ENCODE assay signal across 8 cellular contexts in genomic region chr3:10992017-10992945, GRCh38. TPM values are rescaled to one million over a fixed set of nuclear protein-coding genes. Genes with fewer than 3 reads are reported as not detected.
A peak's percentile ranks its signal among the peaks of the same experiment; 100 is the strongest.
DNase-seq lines count a peak whose midpoint lies in the region; ATAC-seq and TF ChIP-seq lines count a peak whose summit lies in the region.

Gene SLC6A1, plus strand, starts transcription at chr3:10992748. Its CDS starts 24,464 bp downstream, at chr3:11017212.

- intact Hi-C loops in CD8-positive, alpha-beta T cell (cut with DNase I, micrococcal nuclease): no loop called here
- intact Hi-C loops in heart right ventricle (cut with DNase I): no loop called here

- H3K27me3 ChIP-seq in CD8-positive, alpha-beta T cell (ENCODE audit: insufficient read depth, low read length): peaks cover 7% of the 10 kb centered on the region
- H3K27me3 ChIP-seq in heart right ventricle (peaks cover 0 to 68% (median 52%) of the 10 kb centered on the region in 7 donors), trophoblast cell (ENCODE audit: insufficient read depth, low read length) (peaks cover 39% of the 10 kb centered on the region)

- H3K4me2 ChIP-seq in trophoblast cell (ENCODE audit: low read length): peak within 1 kb of the TSS; percentile 56

- peak within 1 kb of the TSS; percentile 54 for H3K4me3 Mint-ChIP-seq in CD8-positive, alpha-beta T cell

- POLR2A ChIA-PET in CD8-positive, alpha-beta T cell (lab: Charles Lee): no interaction called here

- no peak within 1 kb of the TSS for H4K12ac ChIP-seq in trophoblast cell (ENCODE audit: low read depth, low read length)

- no peak within 1 kb of the TSS for H3K4ac ChIP-seq in trophoblast cell (ENCODE audit: low read depth, low read length)

- H3K79me1 ChIP-seq in trophoblast cell (ENCODE audit: low read length): no peaks in the 10 kb centered on the region

- no peaks in the 10 kb centered on the region for H3K4me1 ChIP-seq in CD8-positive, alpha-beta T cell (ENCODE audit: insufficient read depth, low read length)
- H3K4me1 ChIP-seq in heart right ventricle (peaks cover 0 to 20% (median 3%) of the 10 kb centered on the region in 9 donors), trophoblast cell (ENCODE audit: control insufficient read depth in 1 of 2, insufficient read depth in 2 of 2, low read length in 2 of 2) (no peaks in the 10 kb centered on the region)

- H3K36me3 Mint-ChIP-seq in CD8-positive, alpha-beta T cell: no peaks in the 10 kb centered on the region

- no peak for DNase-seq in CD8-positive, alpha-beta T cell
- peak; percentile 26 to 39 for DNase-seq in heart right ventricle
- peak in 1 of 2 donors; percentile 3 for DNase-seq in trophoblast cell
- no peak for DNase-seq in NCI-H1417 treated with DMSO at 0.1 percent for 48 hours (lab: John Stamatoyannopoulos, UW)
- no peak for DNase-seq in OCI-M1 (lab: John Stamatoyannopoulos, UW)

- no peak within 1 kb of the TSS for H3K14ac ChIP-seq in trophoblast cell (ENCODE audit: low read length)

- H4K8ac ChIP-seq in trophoblast cell (ENCODE audit: low read depth, low read length): no peak within 1 kb of the TSS

- peaks cover 55% of the 10 kb centered on the region for H3K27me3 Mint-ChIP-seq in CD8-positive, alpha-beta T cell (ENCODE audit: low read depth)

- H2BK120ac ChIP-seq in trophoblast cell (ENCODE audit: insufficient read depth, low read length, poor library complexity): no peak within 1 kb of the TSS

- H3K9ac ChIP-seq in trophoblast cell (ENCODE audit: low read length): no peak within 1 kb of the TSS

- no peak within 1 kb of the TSS for H2BK12ac ChIP-seq in trophoblast cell (ENCODE audit: low read length)

- no peak within 1 kb of the TSS for H4K91ac ChIP-seq in trophoblast cell (ENCODE audit: low read depth, low read length)

- H2BK5ac ChIP-seq in trophoblast cell (ENCODE audit: low read depth, low read length, poor library complexity): no peak within 1 kb of the TSS

- no peaks in the 10 kb centered on the region for H3K36me3 ChIP-seq in CD8-positive, alpha-beta T cell (ENCODE audit: insufficient read depth, low read length)
- H3K36me3 ChIP-seq in heart right ventricle (no peaks in the 10 kb centered on the region), trophoblast cell (ENCODE audit: control insufficient read depth in 1 of 2, insufficient read depth in 2 of 2, low read length in 2 of 2) (no peaks in the 10 kb centered on the region)

- H3K4me1 Mint-ChIP-seq in CD8-positive, alpha-beta T cell (ENCODE audit: low read depth): peaks cover 6% of the 10 kb centered on the region

- H3K4me3 ChIP-seq in CD8-positive, alpha-beta T cell (ENCODE audit: low read depth, low read length): no peak within 1 kb of the TSS
- H3K4me3 ChIP-seq in heart right ventricle (peak within 1 kb of the TSS; percentile 14 to 56 (median 50)), trophoblast cell (ENCODE audit: low read depth, low read length) (no peak within 1 kb of the TSS)

- TF ChIP-seq CTCF in CD8-positive, alpha-beta T cell (IDR thresholded peaks at IDR 0.05): no peak
- peak in 5 of 9 donors; percentile 24 to 50 (median 42) for TF ChIP-seq CTCF in heart right ventricle (IDR thresholded peaks at IDR 0.05)

- no peaks in the 10 kb centered on the region for H3K9me3 ChIP-seq in CD8-positive, alpha-beta T cell (ENCODE audit: low read length)
- H3K9me3 ChIP-seq in heart right ventricle: no peaks in the 10 kb centered on the region
- no peaks in the 10 kb centered on the region for H3K9me3 ChIP-seq in trophoblast cell (ENCODE audit: insufficient read depth, low read depth, low read length)

- H3K27ac ChIP-seq in CD8-positive, alpha-beta T cell (ENCODE audit: low read depth, low read length): no peak within 1 kb of the TSS
- H3K27ac ChIP-seq in heart right ventricle (peak within 1 kb of the TSS in 6 of 10 donors; percentile 48 to 70 (median 58)), trophoblast cell (ENCODE audit: low read depth, low read length) (no peak within 1 kb of the TSS)

- no peaks in the 10 kb centered on the region for H3K9me3 Mint-ChIP-seq in CD8-positive, alpha-beta T cell

- no peaks in the 10 kb centered on the region for H3K79me2 ChIP-seq in trophoblast cell (ENCODE audit: control insufficient read depth, insufficient read depth, low read length, poor library complexity)

- H3K18ac ChIP-seq in trophoblast cell (ENCODE audit: low read length): no peak within 1 kb of the TSS

- no peak for ATAC-seq in CD8-positive, alpha-beta T cell
- peak; percentile 57 for ATAC-seq in SK-N-SH treated with all-trans-retinoic acid at 6 μM for 48 hours
- ATAC-seq in heart right ventricle: peak; percentile 51 to 91 (median 78)
- ATAC-seq in HG02759 (IDR thresholded peaks at IDR 0.05; ENCODE audit: unreplicated experiment): no peak
- no peak for ATAC-seq in HG03095 (IDR thresholded peaks at IDR 0.05; ENCODE audit: unreplicated experiment)

- H3K27ac Mint-ChIP-seq in CD8-positive, alpha-beta T cell: no peak within 1 kb of the TSS

- H3K23ac ChIP-seq in trophoblast cell (ENCODE audit: low read length): no peak within 1 kb of the TSS

- no peak within 1 kb of the TSS for H2AFZ ChIP-seq in trophoblast cell (ENCODE audit: insufficient read depth, low read length, poor library complexity)

- WGBS in heart right ventricle, 2 donors: 1 to 2% methylated on average over 41 to 69 of the region's 69 CpGs
- WGBS in trophoblast cell (ENCODE audit: extremely low coverage, insufficient coverage, insufficient read length): no CpG with 5 or more reads among the region's 69 CpGs

- CTCF ChIA-PET in CD8-positive, alpha-beta T cell (lab: Charles Lee): interaction anchor here (0.6 kb wide), 1 partner anchor 595 kb away, joined by 3 read pairs; no protein-coding TSS in a partner anchor

- no peak within 1 kb of the TSS for H2AK5ac ChIP-seq in trophoblast cell (ENCODE audit: low read length)

TF ChIP-seq in SK-N-SH treated with all-trans-retinoic acid at 6 μM for 48 hours, 23 proteins besides CTCF, POLR2A, EP300 and RAD21:
- no peak for TF ChIP-seq CSRNP3 (CRISPR knock-in tag; IDR thresholded peaks at IDR 0.05)
- TF ChIP-seq ZNF70 (CRISPR knock-in tag; IDR thresholded peaks at IDR 0.05): peak; percentile 19; the same call in 1 of the 2 replicates
- TF ChIP-seq ZFP3 (CRISPR knock-in tag; IDR thresholded peaks at IDR 0.05): no peak
- TF ChIP-seq POU6F1 (CRISPR knock-in tag; IDR thresholded peaks at IDR 0.05; ENCODE audit: borderline replicate concordance, low read depth): no peak

RNA-seq across cellular contexts. Expression of gene SLC6A1, which starts in this region (rescaled TPM):
- not detected for total RNA-seq in CD8-positive, alpha-beta T cell
- 1 to 10 TPM in 6 of 10 donors, under 1 TPM in 4; 0.55 to 2.5 (median 1.7) TPM for total RNA-seq in heart right ventricle
- polyA plus RNA-seq in heart right ventricle: 1 to 10 TPM in 1 of 2 donors, under 1 TPM in 1; 0.55 to 2.7 TPM
- not detected in 2 replicates for polyA plus RNA-seq in trophoblast cell (2013)

Comparison
In these comparisons a context has a peak if more than half of its experiments do, and no peak if none do; other contexts are left out.
1. ATAC-seq: peak in SK-N-SH treated with all-trans-retinoic acid at 6 μM for 48 hours (single experiment) and heart right ventricle (8 of 8); none in CD8-positive, alpha-beta T cell (single experiment), HG02759 (single experiment) and HG03095 (single experiment).
2. DNase-seq: peak in heart right ventricle (2 of 2); none in CD8-positive, alpha-beta T cell (0 of 7), NCI-H1417 treated with DMSO at 0.1 percent for 48 hours (single experiment) and OCI-M1 (single experiment).
3. H3K27ac ChIP-seq: peak in heart right ventricle (6 of 10); none in CD8-positive, alpha-beta T cell (single experiment) and trophoblast cell (single experiment).
4. H3K4me3 ChIP-seq: peak in heart right ventricle (10 of 10); none in CD8-positive, alpha-beta T cell (single experiment) and trophoblast cell (single experiment).